Comparison of ENCODE assay signal across 8 cellular contexts in genomic region chr3:127690823-127691452, GRCh38. TPM values are rescaled to one million over a fixed set of nuclear protein-coding genes. Genes with fewer than 3 reads are reported as not detected.
A peak's percentile ranks its signal among the peaks of the same experiment; 100 is the strongest.
DNase-seq lines count a peak whose midpoint lies in the region; ATAC-seq and TF ChIP-seq lines count a peak whose summit lies in the region.

No MANE protein-coding gene starts in this region.

- peak; percentile 98 for TF ChIP-seq CTCF in WERI-Rb-1 (IDR thresholded peaks at IDR 0.05; ENCODE audit: low read depth, low read length)

- ATAC-seq in left ventricle myocardium superior, result peak; percentile 60
- peak; percentile 78 for ATAC-seq in stimulated activated naive CD8-positive, alpha-beta T cell treated with anti-CD3 and anti-CD28 coated beads, Interleukin-15, amount 100 ng/mL, for 72 hours
- no peak for ATAC-seq in HG03039 (IDR thresholded peaks at IDR 0.05; ENCODE audit: unreplicated experiment)

- H3K27me3 ChIP-seq in WERI-Rb-1 (ENCODE audit: insufficient read depth, low read depth, severe bottlenecking), result no peaks in the 10 kb centered on the region

- no peak overlapping the region for H3K4me3 Mint-ChIP-seq in stimulated activated naive CD8-positive, alpha-beta T cell treated with anti-CD3 and anti-CD28 coated beads, Interleukin-15, amount 100 ng/mL, for 72 hours

- no peaks in the 10 kb centered on the region for H3K4me1 Mint-ChIP-seq in stimulated activated naive CD8-positive, alpha-beta T cell treated with anti-CD3 and anti-CD28 coated beads, Interleukin-15, amount 100 ng/mL, for 72 hours

- H3K36me3 ChIP-seq in WERI-Rb-1, result no peaks in the 10 kb centered on the region

- no peaks in the 10 kb centered on the region for H3K9me3 ChIP-seq in WERI-Rb-1 (ENCODE audit: severe bottlenecking)

- H3K27me3 Mint-ChIP-seq in stimulated activated naive CD8-positive, alpha-beta T cell treated with anti-CD3 and anti-CD28 coated beads, Interleukin-15, amount 100 ng/mL, for 72 hours, result no peaks in the 10 kb centered on the region

- no peaks in the 10 kb centered on the region for H3K9me3 Mint-ChIP-seq in stimulated activated naive CD8-positive, alpha-beta T cell treated with anti-CD3 and anti-CD28 coated beads, Interleukin-15, amount 100 ng/mL, for 72 hours

- no peak overlapping the region for H3K4me3 ChIP-seq in WERI-Rb-1 (ENCODE audit: low read depth, low read length)

- intact Hi-C loops in left ventricle myocardium superior (cut with micrococcal nuclease), result loop anchor here (10.0 kb wide), 1 partner anchor 54 kb away; no protein-coding TSS in a partner anchor

- 0 out of 2 replicates have a peak overlapping the region, but pooled peaks have one; percentile 2 for H3K27ac ChIP-seq in WERI-Rb-1

- H3K27ac Mint-ChIP-seq in stimulated activated naive CD8-positive, alpha-beta T cell treated with anti-CD3 and anti-CD28 coated beads, Interleukin-15, amount 100 ng/mL, for 72 hours, result no peak overlapping the region

- DNase-seq in DMS153 treated with DMSO at 0.1 percent for 48 hours (lab: John Stamatoyannopoulos, UW; ENCODE audit: unreplicated experiment) (peak; percentile 30), KG1 (lab: John Stamatoyannopoulos, UW) (peak; percentile 13), WERI-Rb-1 (peak; percentile 86), left ventricle myocardium superior (no peak), NCI-H1048 (lab: John Stamatoyannopoulos, UW) (no peak)
- DNase-seq in stimulated activated naive CD8-positive, alpha-beta T cell treated with anti-CD3 and anti-CD28 coated beads, Interleukin-15, amount 100 ng/mL, for 72 hours, result peak in 1 of 2 donors; percentile 26
- DNase-seq in stimulated activated CD4-positive, alpha-beta T cell treated with anti-CD3 and anti-CD28 coated beads, Interleukin-4, amount 100 ng/mL, for 1 hour, result no peak

RNA-seq across cellular contexts. Expression of gene ABTB1, which starts 18.2 kb away (rescaled TPM):
- total RNA-seq in left ventricle myocardium superior, result 34.2 TPM

Comparison
In these comparisons a context has a peak if more than half of its experiments do, and no peak if none do; other contexts are left out.
1. DNase-seq: peak in DMS153 treated with DMSO at 0.1 percent for 48 hours (single experiment), KG1 (single experiment) and WERI-Rb-1 (single experiment); none in left ventricle myocardium superior (single experiment), stimulated activated CD4-positive, alpha-beta T cell treated with anti-CD3 and anti-CD28 coated beads, Interleukin-4, amount 100 ng/mL, for 1 hour (single experiment) and NCI-H1048 (single experiment).